ENCODE assay signal across 31 cellular contexts in genomic region chr13:43661321-43661720, GRCh38.
"Had no signal": no experiment of that assay in that cellular context is flagged by ENCODE, and none has a peak within 500 bp of the region (broad histone marks: within the 10 kb centered on the region; RNA-seq: fewer than 3 reads in every experiment).

No MANE protein-coding gene starts in this region.

- H3K27ac ChIP-seq: cardiac muscle cell, SJCRH30 had no signal

- DNase-seq: activated CD4-positive, alpha-beta T cell treated with anti-CD3 and anti-CD28 coated beads, Interleukin-2, amount 10 ng/mL, durations not matched to agents 24 days and 14 days; activated CD4-positive, alpha-beta T cell treated with anti-CD3 and anti-CD28 coated beads, Interleukin-2, amount 50 U/mL, for 4 hours; activated CD8-positive, alpha-beta T cell treated with anti-CD3 and anti-CD28 coated beads for 36 hours; activated effector memory CD4-positive, alpha-beta T cell treated with anti-CD3 and anti-CD28 coated beads, Interleukin-2, amount 50 U/mL, for 16 hours; activated naive CD4-positive, alpha-beta T cell; activated naive CD4-positive, alpha-beta T cell treated with anti-CD3 and anti-CD28 coated beads, Interleukin-2, amount 50 U/mL, for 16 hours; activated naive CD8-positive, alpha-beta T cell treated with anti-CD3 and anti-CD28 coated beads for 36 hours; activated T-cell treated with anti-CD3 and anti-CD28 coated beads, Interleukin-2, amount 50 U/mL, for 1 hour; activated T-cell treated with anti-CD3 and anti-CD28 coated beads, Interleukin-2, amount 50 U/mL, for 72 hours; amniotic stem cell; aorta; Kasumi-1; KG1; NCI-H1092 treated with DMSO at 0.1 percent for 48 hours; NCI-H1417; NCI-H146; NCI-H187; NCI-H2029 treated with DMSO at 0.1 percent for 48 hours; NCI-H2107; NCI-H226; NCI-H446 treated with DMSO at 0.1 percent for 48 hours; NCI-H524; SHP77; SJCRH30; SK-N-SH had no signal

- H3K9me3 Mint-ChIP-seq: activated CD4-positive, alpha-beta T cell treated with anti-CD3 and anti-CD28 coated beads, Interleukin-2, amount 10 ng/mL, durations not matched to agents 24 days and 14 days; activated CD8-positive, alpha-beta T cell treated with anti-CD3 and anti-CD28 coated beads for 36 hours; activated naive CD8-positive, alpha-beta T cell treated with anti-CD3 and anti-CD28 coated beads for 36 hours; activated T-cell treated with anti-CD3 and anti-CD28 coated beads, Interleukin-2, amount 50 U/mL, for 72 hours; activated T-helper 17 cell treated with anti-CD3 and anti-CD28 coated beads, Interleukin-2, amount 50 U/mL, for 72 hours; central memory CD8-positive, alpha-beta T cell; T-helper 1 cell treated with Interleukin-12 subunit alpha and Interleukin-12 subunit beta and Interleukin-4 antibody, amounts not matched to agents 30 μg/mL and 1 μg/mL, for 36 hours; T-helper 2 cell treated with Interferon-gamma antibody and Interleukin-4, amounts not matched to agents 5 μg/mL and 100 μg/mL, for 36 hours had no signal

- H3K27ac Mint-ChIP-seq: activated CD4-positive, alpha-beta T cell treated with anti-CD3 and anti-CD28 coated beads, Interleukin-2, amount 10 ng/mL, durations not matched to agents 24 days and 14 days; activated CD8-positive, alpha-beta T cell treated with anti-CD3 and anti-CD28 coated beads for 36 hours; activated naive CD8-positive, alpha-beta T cell treated with anti-CD3 and anti-CD28 coated beads for 36 hours; activated T-cell treated with anti-CD3 and anti-CD28 coated beads, Interleukin-2, amount 50 U/mL, for 72 hours; activated T-helper 17 cell treated with anti-CD3 and anti-CD28 coated beads, Interleukin-2, amount 50 U/mL, for 72 hours; T-helper 1 cell treated with Interleukin-12 subunit alpha and Interleukin-12 subunit beta and Interleukin-4 antibody, amounts not matched to agents 30 μg/mL and 1 μg/mL, for 36 hours; T-helper 2 cell treated with Interferon-gamma antibody and Interleukin-4, amounts not matched to agents 5 μg/mL and 100 μg/mL, for 36 hours had no signal

- H3K4me3 ChIP-seq: cardiac muscle cell, SJCRH30 had no signal

- H3K9me3 ChIP-seq: SJCRH30, SK-N-SH had no signal

- H3K36me3 ChIP-seq: cardiac muscle cell, SJCRH30 had no signal

- H3K36me3 Mint-ChIP-seq: activated naive CD8-positive, alpha-beta T cell treated with anti-CD3 and anti-CD28 coated beads for 36 hours had no signal

- H3K4me3 Mint-ChIP-seq: activated CD4-positive, alpha-beta T cell treated with anti-CD3 and anti-CD28 coated beads, Interleukin-2, amount 10 ng/mL, durations not matched to agents 24 days and 14 days; activated CD8-positive, alpha-beta T cell treated with anti-CD3 and anti-CD28 coated beads for 36 hours; activated naive CD8-positive, alpha-beta T cell treated with anti-CD3 and anti-CD28 coated beads for 36 hours; activated T-cell treated with anti-CD3 and anti-CD28 coated beads, Interleukin-2, amount 50 U/mL, for 72 hours; activated T-helper 17 cell treated with anti-CD3 and anti-CD28 coated beads, Interleukin-2, amount 50 U/mL, for 72 hours; central memory CD8-positive, alpha-beta T cell; T-helper 1 cell treated with Interleukin-12 subunit alpha and Interleukin-12 subunit beta and Interleukin-4 antibody, amounts not matched to agents 30 μg/mL and 1 μg/mL, for 36 hours; T-helper 2 cell treated with Interferon-gamma antibody and Interleukin-4, amounts not matched to agents 5 μg/mL and 100 μg/mL, for 36 hours had no signal

- H3K27me3 ChIP-seq: cardiac muscle cell, SJCRH30 had no signal

- ATAC-seq: activated CD8-positive, alpha-beta T cell treated with anti-CD3 and anti-CD28 coated beads for 36 hours; activated T-cell treated with anti-CD3 and anti-CD28 coated beads, Interleukin-2, amount 50 U/mL, for 72 hours; activated T-helper 17 cell treated with anti-CD3 and anti-CD28 coated beads, Interleukin-2, amount 50 U/mL, for 72 hours; Panc1 had no signal
